Comparison of ENCODE assay signal across 17 cellular contexts in genomic region chr11:86811637-86812321, GRCh38. TPM values are rescaled to one million over a fixed set of nuclear protein-coding genes. Genes with fewer than 3 reads are reported as not detected.
DNase-seq lines count a peak whose midpoint lies in the region; ATAC-seq and TF ChIP-seq lines count a peak whose summit lies in the region.
"Had no signal": no experiment of that assay in that cellular context is flagged by ENCODE, and none has a peak within 500 bp of the region (broad histone marks: within the 10 kb centered on the region; RNA-seq: fewer than 3 reads in every experiment).

No MANE protein-coding gene starts in this region.

- no peaks in the 10 kb centered on the region for H3K36me3 ChIP-seq in endodermal cell (ENCODE audit: control insufficient read depth, insufficient read depth, low read length)
- H3K36me3 ChIP-seq: BLaER1 treated with 17β-estradiol and CSF1 and Interleukin-3, amounts not matched to agents 10 nM and 100 nM had no signal

- H3K27ac ChIP-seq in AG04450 (ENCODE audit: low read depth, low read length): no peak overlapping the region
- H3K27ac ChIP-seq in endodermal cell (ENCODE audit: low read depth, low read length): no peak overlapping the region
- H3K27ac ChIP-seq: BLaER1 treated with 17β-estradiol and CSF1 and Interleukin-3, amounts not matched to agents 10 nM and 100 nM; KMS-11; upper lobe of left lung had no signal

- TF ChIP-seq CTCF in AG04450 (IDR thresholded peaks at IDR 0.05; ENCODE audit: low read depth, low read length): no peak
- no peak for TF ChIP-seq CTCF in endodermal cell (conservative IDR thresholded peaks at IDR 0.05)
- no peak for TF ChIP-seq CTCF in CD14-positive monocyte (IDR thresholded peaks at IDR 0.05)

- H3K4me1 Mint-ChIP-seq in endodermal cell (peaks cover 17% of the 10 kb centered on the region), CD14-positive monocyte (no peaks in the 10 kb centered on the region)

- intact Hi-C loops in CD14-positive monocyte (cut with micrococcal nuclease): no loop called here

- H3K9me3 Mint-ChIP-seq in endodermal cell: no peaks in the 10 kb centered on the region
- no peaks in the 10 kb centered on the region for H3K9me3 Mint-ChIP-seq in CD14-positive monocyte
- H3K9me3 Mint-ChIP-seq: natural killer cell treated with Interleukin-12 subunit alpha and Interleukin-12 subunit beta and Interleukin-15 and Interleukin-18, amount 100 ng/mL, for 72 hours had no signal

- peak; percentile 47 for DNase-seq in AG04450 (ENCODE audit: low read depth, low spot score)
- peak; percentile 94 for DNase-seq in M059J (ENCODE audit: low read depth)
- DNase-seq in endodermal cell: peak; percentile 69
- DNase-seq in myocyte (ENCODE audit: low read depth): peak; percentile 56
- DNase-seq in NCI-H1105 treated with DMSO at 0.1 percent for 48 hours (lab: John Stamatoyannopoulos, UW): no peak
- no peak for DNase-seq in CD14-positive monocyte (ENCODE audit: low spot score)
- DNase-seq in KBM-7: no peak
- DNase-seq: anterior cingulate cortex; hypothalamus; NCI-H526; stimulated activated CD4-positive, alpha-beta T cell treated with anti-CD3 and anti-CD28 coated beads, Interleukin-2, amount 100 ng/mL, for 48 hours; T-helper 1 cell; upper lobe of left lung had no signal

- H3K27me3 Mint-ChIP-seq in endodermal cell (ENCODE audit: insufficient read depth) (peaks cover 79% of the 10 kb centered on the region), CD14-positive monocyte (ENCODE audit: low read depth in 3 of 3) (peaks cover 3 to 7% (median 4%) of the 10 kb centered on the region in 3 donors)

- no peak for ATAC-seq in GM21423 (IDR thresholded peaks at IDR 0.05; ENCODE audit: unreplicated experiment)
- ATAC-seq: natural killer cell treated with Interleukin-12 subunit alpha and Interleukin-12 subunit beta and Interleukin-15 and Interleukin-18, amount 100 ng/mL, for 72 hours had no signal

- no peak overlapping the region for H3K4me3 Mint-ChIP-seq in endodermal cell
- no peak overlapping the region for H3K4me3 Mint-ChIP-seq in CD14-positive monocyte
- H3K4me3 Mint-ChIP-seq: natural killer cell treated with Interleukin-12 subunit alpha and Interleukin-12 subunit beta and Interleukin-15 and Interleukin-18, amount 100 ng/mL, for 72 hours had no signal

- H3K27me3 ChIP-seq in AG04450 (ENCODE audit: control insufficient read depth, insufficient read depth, low read length) (no peaks in the 10 kb centered on the region), endodermal cell (ENCODE audit: control insufficient read depth, insufficient read depth, low read length, poor library complexity, severe bottlenecking) (peaks cover 11% of the 10 kb centered on the region)
- H3K27me3 ChIP-seq: BLaER1 treated with 17β-estradiol and CSF1 and Interleukin-3, amounts not matched to agents 10 nM and 100 nM; upper lobe of left lung had no signal

- H3K27ac Mint-ChIP-seq in endodermal cell: no peak overlapping the region
- no peak overlapping the region for H3K27ac Mint-ChIP-seq in CD14-positive monocyte
- H3K27ac Mint-ChIP-seq: natural killer cell treated with Interleukin-12 subunit alpha and Interleukin-12 subunit beta and Interleukin-15 and Interleukin-18, amount 100 ng/mL, for 72 hours had no signal

- no peak overlapping the region for H3K4me3 ChIP-seq in AG04450 (ENCODE audit: low read depth, low read length)
- no peak overlapping the region for H3K4me3 ChIP-seq in endodermal cell (ENCODE audit: low read length)
- H3K4me3 ChIP-seq: BLaER1 treated with 17β-estradiol and CSF1 and Interleukin-3, amounts not matched to agents 10 nM and 100 nM; upper lobe of left lung had no signal

- H3K9ac ChIP-seq in endodermal cell (ENCODE audit: extremely low read depth, low read length, poor library complexity, severe bottlenecking): no peak overlapping the region
- H3K9ac ChIP-seq: BLaER1 treated with 17β-estradiol and CSF1 and Interleukin-3, amounts not matched to agents 10 nM and 100 nM; KMS-11 had no signal

- 76 to 100% methylated on average over 1 to 2 of the region's 2 CpGs for WGBS in endodermal cell (ENCODE audit: insufficient coverage in 1 of 2, insufficient read length in 1 of 2), 2 experiments

- H3K9me3 ChIP-seq in AG04450 (ENCODE audit: control insufficient read depth, insufficient read depth, low read length) (no peaks in the 10 kb centered on the region), endodermal cell (ENCODE audit: control insufficient read depth, low read length) (no peaks in the 10 kb centered on the region)
- H3K9me3 ChIP-seq: BLaER1 treated with 17β-estradiol and CSF1 and Interleukin-3, amounts not matched to agents 10 nM and 100 nM; upper lobe of left lung had no signal

- CTCF ChIA-PET in AG04450 (lab: Charles Lee): interaction anchor here (0.8 to 4.6 kb wide), 3 partner anchors 203 to 450 kb away, joined by 3 to 33 read pairs (median 10); no protein-coding TSS in a partner anchor

- in situ Hi-C loops in KBM-7 (cut with MboI; ENCODE audit: low pct_unique_long_range_greater_than_20kb, low sequenced_read_pairs): loop anchor here (25.0 kb wide), 1 partner anchor 349 kb away; no protein-coding TSS in a partner anchor

- peaks cover 18% of the 10 kb centered on the region for H3K4me1 ChIP-seq in endodermal cell (ENCODE audit: control insufficient read depth, insufficient read depth, low read length)

- POLR2A ChIA-PET in AG04450 (lab: Yijun Ruan, JAX): no interaction called here

- H3K36me3 Mint-ChIP-seq in endodermal cell (ENCODE audit: low read depth) (no peaks in the 10 kb centered on the region), CD14-positive monocyte (no peaks in the 10 kb centered on the region)
- H3K36me3 Mint-ChIP-seq: natural killer cell treated with Interleukin-12 subunit alpha and Interleukin-12 subunit beta and Interleukin-15 and Interleukin-18, amount 100 ng/mL, for 72 hours had no signal

RNA-seq across cellular contexts. Expression of gene PRSS23, which starts 11.4 kb away (rescaled TPM):
- polyA plus RNA-seq in AG04450 (2011; rRNA removed) (50.3 and 58.0 TPM in 2 replicates), CD14-positive monocyte (under 1 TPM; 0.08 to 0.19 TPM)
- polyA minus RNA-seq in AG04450 (2011; rRNA and poly(A)+ RNA removed): 68.5 and 75.3 TPM in 2 replicates
- total RNA-seq in M059J (2014; rRNA removed; shearing (Covaris generic)): 474 and 507 TPM in 2 replicates
- total RNA-seq in endodermal cell (1 to 10 TPM; 2.4 to 3.3 TPM), myocyte (75.2 and 105 TPM in 2 replicates)
- polyA plus RNA-seq in endodermal cell (2013, experiment 1 of 2): 33.3 TPM
- 32.0 TPM for polyA plus RNA-seq in endodermal cell (2013, experiment 2 of 2)
- 840 TPM for polyA plus RNA-seq in myocyte (2012)

Comparison
In these comparisons a context has a peak if more than half of its experiments do, and no peak if none do; other contexts are left out.
1. DNase-seq: peak in AG04450 (single experiment), M059J (single experiment), endodermal cell (single experiment) and myocyte (single experiment); none in NCI-H1105 treated with DMSO at 0.1 percent for 48 hours (single experiment), CD14-positive monocyte (single experiment) and KBM-7 (single experiment).
2. RNA of gene PRSS23, which starts 11.4 kb away (total RNA-seq): 474 to 507 TPM in M059J and 75.2 to 105 TPM in myocyte; 2.4 to 3.3 TPM in endodermal cell; every median in the first group is over 10 times any median in the second.